In the genomic region with DNA sequence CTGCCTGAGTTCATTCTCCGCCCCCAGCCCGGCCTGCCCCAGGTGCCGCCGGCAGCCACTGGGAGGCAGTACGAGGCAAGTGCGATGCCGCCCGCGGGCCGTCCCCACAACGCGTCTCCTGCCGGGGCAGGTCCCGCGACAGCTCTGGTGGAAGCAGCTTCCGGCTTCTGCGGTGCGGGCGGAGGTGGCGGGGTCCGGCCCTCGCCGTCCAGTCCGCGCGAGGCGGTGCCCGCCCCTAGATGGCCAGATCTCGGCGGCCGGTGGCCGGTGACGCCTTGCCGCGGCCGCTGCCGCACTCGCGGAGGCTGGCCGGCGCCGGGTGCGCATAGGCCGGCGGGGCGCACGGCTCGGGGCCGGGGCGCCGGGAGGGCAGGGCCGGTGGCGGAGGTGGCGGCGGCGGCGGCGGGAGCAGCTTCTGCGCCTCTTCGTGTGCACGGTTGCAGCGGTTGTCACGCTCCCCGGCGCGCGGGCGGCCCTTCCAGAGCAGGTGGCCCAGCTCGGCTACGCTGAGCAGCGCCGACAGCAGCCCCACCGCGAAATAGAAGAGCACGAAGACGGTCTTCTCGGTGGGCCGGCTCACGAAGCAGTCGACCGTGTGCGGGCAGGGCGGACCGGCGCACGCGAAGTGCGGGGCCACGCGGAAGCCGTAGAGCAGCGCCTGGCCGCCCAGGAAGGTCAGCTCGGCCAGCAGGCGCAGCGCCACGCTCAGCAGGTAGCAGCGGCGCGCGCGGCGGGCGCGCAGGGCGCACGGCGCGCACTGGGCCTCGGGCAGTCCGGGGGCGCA, we compare ENCODE assay signal across 8 cellular contexts. TPM values are rescaled to one million over a fixed set of nuclear protein-coding genes. Genes with fewer than 3 reads are reported as not detected.
DNase-seq lines count a peak whose midpoint lies in the region; ATAC-seq and TF ChIP-seq lines count a peak whose summit lies in the region.

No MANE protein-coding gene starts in this region.

- no peak overlapping the region for H3K27ac ChIP-seq in CD4-positive, CD25-positive, alpha-beta regulatory T cell (ENCODE audit: insufficient read depth, low read length, poor library complexity, severe bottlenecking)
- peak overlapping the region in 1 of 4 donors; percentile 31 for H3K27ac ChIP-seq in sigmoid colon

- in situ Hi-C loops in SK-MEL-5 (cut with HindIII; ENCODE audit: low pct_unique_long_range_greater_than_20kb, low sequenced_read_pairs), result no loop called here

- peaks cover 18% of the 10 kb centered on the region for H3K4me1 ChIP-seq in CD4-positive, CD25-positive, alpha-beta regulatory T cell (ENCODE audit: control insufficient read depth, insufficient read depth, low read length, poor library complexity, severe bottlenecking)
- peaks cover 0 to 30% (median 16%) of the 10 kb centered on the region in 4 donors for H3K4me1 ChIP-seq in sigmoid colon

- H3K27ac Mint-ChIP-seq in CD4-positive, CD25-positive, alpha-beta regulatory T cell, result no peak overlapping the region

- peaks cover 0 to 2% (median 0%) of the 10 kb centered on the region in 7 donors for H3K9me3 Mint-ChIP-seq in CD4-positive, CD25-positive, alpha-beta regulatory T cell

- H3K9me3 ChIP-seq in CD4-positive, CD25-positive, alpha-beta regulatory T cell (ENCODE audit: control insufficient read depth in 2 of 2, low read length in 2 of 2), result no peaks in the 10 kb centered on the region
- no peaks in the 10 kb centered on the region for H3K9me3 ChIP-seq in sigmoid colon

- peak; percentile 68 to 73 for ATAC-seq in CD4-positive, CD25-positive, alpha-beta regulatory T cell (ENCODE audit: low read depth in 2 of 2)
- peak; percentile 64 for ATAC-seq in GM19397 (IDR thresholded peaks at IDR 0.05; ENCODE audit: unreplicated experiment)

- peak overlapping the region; percentile 52 to 80 (median 68) for H3K4me3 Mint-ChIP-seq in CD4-positive, CD25-positive, alpha-beta regulatory T cell

- peak; percentile 48 to 90 (median 70) for DNase-seq in CD4-positive, CD25-positive, alpha-beta regulatory T cell
- DNase-seq in HuH-7.5 (ENCODE audit: low spot score) (peak; percentile 97), SK-MEL-5 (ENCODE audit: low read depth, low spot score) (peak; percentile 69), cardiac septum (ENCODE audit: low spot score) (peak; percentile 85), sigmoid colon (peak; percentile 79), C1 segment of cervical spinal cord (lab: John Stamatoyannopoulos, UW) (no peak)
- DNase-seq in activated naive CD4-positive, alpha-beta T cell treated with Interleukin-2 at 50 U/mL for 16 hours, result peak; percentile 85

- H3K36me3 ChIP-seq in CD4-positive, CD25-positive, alpha-beta regulatory T cell (ENCODE audit: control insufficient read depth, insufficient read depth, low read length), result no peaks in the 10 kb centered on the region
- H3K36me3 ChIP-seq in sigmoid colon, result no peaks in the 10 kb centered on the region

- TF ChIP-seq EP300 in sigmoid colon (IDR thresholded peaks at IDR 0.05), result no peak

- H3K27me3 Mint-ChIP-seq in CD4-positive, CD25-positive, alpha-beta regulatory T cell, result peaks cover 24% of the 10 kb centered on the region

- H3K4me3 ChIP-seq in CD4-positive, CD25-positive, alpha-beta regulatory T cell (ENCODE audit: low read depth, low read length), result no peak overlapping the region
- peak overlapping the region; percentile 31 to 61 (median 52) for H3K4me3 ChIP-seq in sigmoid colon

- H3K4me1 Mint-ChIP-seq in CD4-positive, CD25-positive, alpha-beta regulatory T cell, result peaks cover 0 to 15% (median 8%) of the 10 kb centered on the region in 4 donors

- no peaks in the 10 kb centered on the region for H3K27me3 ChIP-seq in CD4-positive, CD25-positive, alpha-beta regulatory T cell (ENCODE audit: control insufficient read depth, insufficient read depth, low read length)
- H3K27me3 ChIP-seq in sigmoid colon, result peaks cover 0 to 5% (median 0%) of the 10 kb centered on the region in 3 donors

- no peak for TF ChIP-seq POLR2A in sigmoid colon (IDR thresholded peaks at IDR 0.05)

- TF ChIP-seq CTCF in sigmoid colon (IDR thresholded peaks at IDR 0.05), result peak in 2 of 4 experiments; percentile 33 to 47

- WGBS in sigmoid colon, 2 donors, result 1% methylated on average over 112 of the region's 112 CpGs

- intact Hi-C loops in cardiac septum (cut with DNase I) (loop anchor here (2.0 to 5.0 kb wide), 3 partner anchors 34 to 198 kb away; no protein-coding TSS in a partner anchor), sigmoid colon (cut with DNase I) (loop anchor here (5.0 kb wide), 1 partner anchor 34 kb away; no protein-coding TSS in a partner anchor)

- H3K36me3 Mint-ChIP-seq in CD4-positive, CD25-positive, alpha-beta regulatory T cell, result no peaks in the 10 kb centered on the region

RNA-seq across cellular contexts. Expression of a gene that starts 1.6 kb away (rescaled TPM):
- not detected for total RNA-seq in CD4-positive, CD25-positive, alpha-beta regulatory T cell
- polyA plus RNA-seq in CD4-positive, CD25-positive, alpha-beta regulatory T cell, result not detected
- total RNA-seq in SK-MEL-5 (2014; rRNA removed; shearing (Covaris generic)), result not detected in 2 replicates
- 0.18 TPM in 1 of 2 replicates, not detected in the other for polyA plus RNA-seq in SK-MEL-5 (2015; cell fraction: cytosol; rRNA removed)
- polyA plus RNA-seq in SK-MEL-5 (2015; cell fraction: nucleus; rRNA removed), result not detected in 2 replicates
- total RNA-seq in cardiac septum, result 2.6 TPM
- total RNA-seq in sigmoid colon, result 1 to 10 TPM in 1 of 4 donors, under 1 TPM in 1, not detected in 2; 0.49 to 2.1 TPM
- under 1 TPM in 1 of 3 donors, not detected in 2; 0.64 TPM for polyA plus RNA-seq in sigmoid colon

RNA-seq across cellular contexts. Expression of a gene that starts 53.9 kb away (rescaled TPM):
- total RNA-seq in CD4-positive, CD25-positive, alpha-beta regulatory T cell, result 126 TPM
- 10 to 100 TPM in 3 of 4 donors, 1 to 10 TPM in 1; 7.3 to 14.5 (median 12.6) TPM for polyA plus RNA-seq in CD4-positive, CD25-positive, alpha-beta regulatory T cell
- 7.6 and 9.0 TPM in 2 replicates for total RNA-seq in SK-MEL-5 (2014; rRNA removed; shearing (Covaris generic))
- 25.5 and 26.4 TPM in 2 replicates for polyA plus RNA-seq in SK-MEL-5 (2015; cell fraction: cytosol; rRNA removed)
- polyA plus RNA-seq in SK-MEL-5 (2015; cell fraction: nucleus; rRNA removed), result 10.9 and 16.4 TPM in 2 replicates
- total RNA-seq in cardiac septum (30.7 TPM), sigmoid colon (10 to 100 TPM; 15.8 to 27.3 (median 20.5) TPM)
- 10 to 100 TPM; 26.4 to 29.6 (median 27.8) TPM for polyA plus RNA-seq in sigmoid colon

RNA-seq across cellular contexts. Expression of a gene that starts 54.8 kb away (rescaled TPM):
- total RNA-seq in CD4-positive, CD25-positive, alpha-beta regulatory T cell, result 13.2 TPM
- polyA plus RNA-seq in CD4-positive, CD25-positive, alpha-beta regulatory T cell, result 1 to 10 TPM; 2.1 to 8.1 (median 2.6) TPM
- total RNA-seq in SK-MEL-5 (2014; rRNA removed; shearing (Covaris generic)), result 114 and 117 TPM in 2 replicates
- 102 and 129 TPM in 2 replicates for polyA plus RNA-seq in SK-MEL-5 (2015; cell fraction: cytosol; rRNA removed)
- polyA plus RNA-seq in SK-MEL-5 (2015; cell fraction: nucleus; rRNA removed), result 176 and 249 TPM in 2 replicates
- 0.51 TPM for total RNA-seq in cardiac septum
- 1 to 10 TPM in 3 of 4 donors, under 1 TPM in 1; 0.33 to 2.3 (median 1.8) TPM for total RNA-seq in sigmoid colon
- 10 to 100 TPM in 2 of 3 donors, 1 to 10 TPM in 1; 1.8 to 28.7 (median 11.3) TPM for polyA plus RNA-seq in sigmoid colon

Comparison
In these comparisons a context has a peak if more than half of its experiments do, and no peak if none do; other contexts are left out.
1. DNase-seq: peak in CD4-positive, CD25-positive, alpha-beta regulatory T cell (3 of 3), HuH-7.5 (single experiment), SK-MEL-5 (single experiment), activated naive CD4-positive, alpha-beta T cell treated with Interleukin-2 at 50 U/mL for 16 hours (single experiment), cardiac septum (single experiment) and sigmoid colon (single experiment); none in C1 segment of cervical spinal cord (0 of 14).